8 cellular contexts compared by ENCODE assay signal in the genomic region with DNA sequence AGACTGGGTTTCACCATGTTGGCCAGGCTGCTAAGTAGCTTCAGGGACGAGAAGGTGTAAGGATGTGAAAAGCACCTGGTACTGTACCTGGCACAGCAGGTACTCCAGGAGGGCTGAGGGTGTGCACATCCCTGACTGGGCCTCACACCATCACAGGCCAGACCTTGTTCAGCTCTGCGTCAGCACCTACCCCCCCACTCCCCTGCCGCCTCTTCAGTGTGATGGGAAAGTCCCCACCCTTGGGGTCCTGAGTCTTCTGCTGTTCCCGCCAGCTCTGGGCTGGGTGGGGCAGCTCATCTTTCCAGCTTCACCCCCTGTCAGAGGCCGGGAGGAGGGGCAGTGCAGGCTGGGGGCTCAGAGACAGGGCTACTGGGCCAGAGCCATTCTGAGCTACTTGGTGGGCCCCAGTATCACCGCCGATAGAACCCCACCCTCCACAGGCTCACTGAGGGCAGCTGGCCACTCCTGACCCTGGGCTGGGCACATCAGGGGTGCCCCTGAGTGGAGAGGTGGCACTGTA. TPM values are rescaled to one million over a fixed set of nuclear protein-coding genes. Genes with fewer than 3 reads are reported as not detected.
DNase-seq lines count a peak whose midpoint lies in the region; ATAC-seq and TF ChIP-seq lines count a peak whose summit lies in the region.

No MANE protein-coding gene starts in this region.

- H3K27me3 Mint-ChIP-seq in immature natural killer cell (ENCODE audit: low read depth in 3 of 3) (peaks cover 0 to 5% (median 3%) of the 10 kb centered on the region in 3 donors), endodermal cell (ENCODE audit: insufficient read depth) (peaks cover 7% of the 10 kb centered on the region)

- H3K27ac Mint-ChIP-seq in immature natural killer cell: peak overlapping the region in 5 of 6 donors; percentile 40 to 80 (median 57)
- H3K27ac Mint-ChIP-seq in stimulated activated effector memory CD8-positive, alpha-beta T cell treated with anti-CD3 and anti-CD28 coated beads, Interleukin-12 subunit alpha, Interleukin-12 subunit beta, amount 100 ng/mL, for 72 hours: peak overlapping the region; percentile 97
- no peak overlapping the region for H3K27ac Mint-ChIP-seq in endodermal cell

- peaks cover 17 to 37% of the 10 kb centered on the region in 2 donors for H3K4me1 Mint-ChIP-seq in immature natural killer cell
- H3K4me1 Mint-ChIP-seq in stimulated activated effector memory CD8-positive, alpha-beta T cell treated with anti-CD3 and anti-CD28 coated beads, Interleukin-12 subunit alpha, Interleukin-12 subunit beta, amount 100 ng/mL, for 72 hours: peaks cover 48% of the 10 kb centered on the region
- peaks cover 34% of the 10 kb centered on the region for H3K4me1 Mint-ChIP-seq in endodermal cell

- H3K9me3 ChIP-seq in endodermal cell (ENCODE audit: control insufficient read depth, low read length): no peaks in the 10 kb centered on the region

- no peak overlapping the region for H3K9ac ChIP-seq in endodermal cell (ENCODE audit: extremely low read depth, low read length, poor library complexity, severe bottlenecking)

- no peaks in the 10 kb centered on the region for H3K36me3 ChIP-seq in endodermal cell (ENCODE audit: control insufficient read depth, insufficient read depth, low read length)

- H3K9me3 Mint-ChIP-seq in immature natural killer cell: peaks cover 0 to 6% (median 0%) of the 10 kb centered on the region in 6 donors
- H3K9me3 Mint-ChIP-seq in stimulated activated effector memory CD8-positive, alpha-beta T cell treated with anti-CD3 and anti-CD28 coated beads, Interleukin-12 subunit alpha, Interleukin-12 subunit beta, amount 100 ng/mL, for 72 hours: peaks cover 5% of the 10 kb centered on the region
- no peaks in the 10 kb centered on the region for H3K9me3 Mint-ChIP-seq in endodermal cell

- H3K27ac ChIP-seq in endodermal cell (ENCODE audit: low read depth, low read length): no peak overlapping the region

- no peaks in the 10 kb centered on the region for H3K36me3 Mint-ChIP-seq in immature natural killer cell
- peaks cover 6% of the 10 kb centered on the region for H3K36me3 Mint-ChIP-seq in stimulated activated effector memory CD8-positive, alpha-beta T cell treated with anti-CD3 and anti-CD28 coated beads, Interleukin-12 subunit alpha, Interleukin-12 subunit beta, amount 100 ng/mL, for 72 hours
- no peaks in the 10 kb centered on the region for H3K36me3 Mint-ChIP-seq in endodermal cell (ENCODE audit: low read depth)

- H3K4me3 Mint-ChIP-seq in immature natural killer cell (no peak overlapping the region), endodermal cell (no peak overlapping the region)
- H3K4me3 Mint-ChIP-seq in stimulated activated effector memory CD8-positive, alpha-beta T cell treated with anti-CD3 and anti-CD28 coated beads, Interleukin-12 subunit alpha, Interleukin-12 subunit beta, amount 100 ng/mL, for 72 hours: peak overlapping the region; percentile 60

- TF ChIP-seq CTCF in endodermal cell (conservative IDR thresholded peaks at IDR 0.05): no peak

- WGBS in endodermal cell (ENCODE audit: insufficient coverage in 1 of 2, insufficient read length in 1 of 2), 2 experiments: 93 to 100% methylated on average over 2 to 7 of the region's 7 CpGs

- no peak overlapping the region for H3K4me3 ChIP-seq in endodermal cell (ENCODE audit: low read length)

- peak; percentile 85 for DNase-seq in activated CD8-positive, alpha-beta memory T cell treated with anti-CD3 and anti-CD28 coated beads for 24 hours
- DNase-seq in immature natural killer cell (no peak), endodermal cell (no peak), NCI-H1105 (lab: John Stamatoyannopoulos, UW) (no peak), Kasumi-1 (lab: John Stamatoyannopoulos, UW) (no peak)
- peak; percentile 23 to 65 for DNase-seq in stimulated activated effector memory CD8-positive, alpha-beta T cell treated with anti-CD3 and anti-CD28 coated beads, Interleukin-12 subunit alpha, Interleukin-12 subunit beta, amount 100 ng/mL, for 72 hours (ENCODE audit: low spot score in 2 of 2)

- H3K4me1 ChIP-seq in endodermal cell (ENCODE audit: control insufficient read depth, insufficient read depth, low read length): peaks cover 10% of the 10 kb centered on the region

- no peaks in the 10 kb centered on the region for H3K27me3 ChIP-seq in endodermal cell (ENCODE audit: control insufficient read depth, insufficient read depth, low read length, poor library complexity, severe bottlenecking)

- ATAC-seq in HG02642 (IDR thresholded peaks at IDR 0.05; ENCODE audit: poor library complexity, unreplicated experiment): peak; percentile 25
- ATAC-seq in stimulated activated effector memory CD8-positive, alpha-beta T cell treated with anti-CD3 and anti-CD28 coated beads, Interleukin-12 subunit alpha, Interleukin-12 subunit beta, amount 100 ng/mL, for 72 hours: peak; percentile 70
- ATAC-seq in GM21526 (IDR thresholded peaks at IDR 0.05; ENCODE audit: low FRiP score, unreplicated experiment): no peak

RNA-seq across cellular contexts. Expression of gene SH3BP2, which starts 6.7 kb away (rescaled TPM):
- 10 to 100 TPM; 12.6 to 71.0 (median 22.7) TPM for polyA plus RNA-seq in immature natural killer cell
- total RNA-seq in endodermal cell: 10 to 100 TPM; 40.5 to 43.8 TPM
- polyA plus RNA-seq in endodermal cell (2013, experiment 1 of 2): 28.2 TPM
- 21.3 TPM for polyA plus RNA-seq in endodermal cell (2013, experiment 2 of 2)

RNA-seq across cellular contexts. Expression of gene TNIP2, which starts 30.1 kb away (rescaled TPM):
- polyA plus RNA-seq in immature natural killer cell: 10 to 100 TPM; 35.1 to 43.7 (median 40.2) TPM
- total RNA-seq in endodermal cell: 10 to 100 TPM; 33.1 to 36.5 TPM
- 23.3 TPM for polyA plus RNA-seq in endodermal cell (2013, experiment 1 of 2)
- polyA plus RNA-seq in endodermal cell (2013, experiment 2 of 2): 22.1 TPM

RNA-seq across cellular contexts. Expression of gene ADD1, which starts 57.4 kb away (rescaled TPM):
- polyA plus RNA-seq in immature natural killer cell: 100 to 1,000 TPM; 207 to 318 (median 314) TPM
- total RNA-seq in endodermal cell: 100 to 1,000 TPM; 231 to 257 TPM
- 244 TPM for polyA plus RNA-seq in endodermal cell (2013, experiment 1 of 2)
- polyA plus RNA-seq in endodermal cell (2013, experiment 2 of 2): 230 TPM

Comparison
In these comparisons a context has a peak if more than half of its experiments do, and no peak if none do; other contexts are left out.
1. DNase-seq: peak in activated CD8-positive, alpha-beta memory T cell treated with anti-CD3 and anti-CD28 coated beads for 24 hours (single experiment) and stimulated activated effector memory CD8-positive, alpha-beta T cell treated with anti-CD3 and anti-CD28 coated beads, Interleukin-12 subunit alpha, Interleukin-12 subunit beta, amount 100 ng/mL, for 72 hours (2 of 2); none in immature natural killer cell (0 of 3), endodermal cell (single experiment), NCI-H1105 (single experiment) and Kasumi-1 (0 of 2).